ENCODE assay signal across 13 cellular contexts in genomic region chr18:48529796-48530195, GRCh38. TPM values are rescaled to one million over a fixed set of nuclear protein-coding genes. Genes with fewer than 3 reads are reported as not detected.
DNase-seq lines count a peak whose midpoint lies in the region; ATAC-seq, FAIRE-seq and TF ChIP-seq lines count a peak whose summit lies in the region.
"Had no signal": no experiment of that assay in that cellular context is flagged by ENCODE, and none has a peak within 500 bp of the region (broad histone marks: within the 10 kb centered on the region; RNA-seq: fewer than 3 reads in every experiment).

No MANE protein-coding gene starts in this region.

- TF ChIP-seq POLR2A in GM12892 (IDR thresholded peaks at IDR 0.05; ENCODE audit: low read depth, low read length), result no peak

- 53% methylated on average over 2 of the region's 2 CpGs for WGBS in right cardiac atrium

- no peaks in the 10 kb centered on the region for H3K9me3 ChIP-seq in right cardiac atrium (ENCODE audit: control insufficient read depth, low read length)

- intact Hi-C loops in right cardiac atrium (cut with DNase I), result loop anchor here in 2 of 4 donors (10.0 kb wide), 1 partner anchor 55 kb away; no protein-coding TSS in a partner anchor

- FAIRE-seq in GM12892 (lab: Jason Lieb, UNC), result no peak
- FAIRE-seq: K562 had no signal

- ATAC-seq in right cardiac atrium, result peak; percentile 50 to 78
- ATAC-seq: K562; naive thymus-derived CD8-positive, alpha-beta T cell; stimulated activated naive CD8-positive, alpha-beta T cell treated with anti-CD3 and anti-CD28 coated beads, Interleukin-15, Interleukin-2, amounts not matched to agents 100 U/mL and 50 U/mL, for 24 hours had no signal

- no peak overlapping the region for H3K4me3 ChIP-seq in right cardiac atrium (ENCODE audit: low read length)
- H3K4me3 ChIP-seq: K562 had no signal

- DNase-seq in ACHN (peak; percentile 90), HS-5 (ENCODE audit: low read depth) (peak; percentile 55), astrocyte of the hippocampus (ENCODE audit: low read depth, low spot score) (peak; percentile 89), right cardiac atrium (no peak), GM12892 (ENCODE audit: insufficient read length) (no peak), NCI-H526 treated with DMSO at 0.1 percent for 48 hours (lab: John Stamatoyannopoulos, UW) (no peak), HEK293T (ENCODE audit: extremely low spot score) (no peak), dermis blood vessel endothelial cell (no peak)
- DNase-seq: activated T-cell treated with anti-CD3 and anti-CD28 coated beads, Interleukin-2, amount 50 U/mL, for 24 hours; CD4-positive, CD25-positive, alpha-beta regulatory T cell; naive thymus-derived CD8-positive, alpha-beta T cell; stimulated activated naive CD8-positive, alpha-beta T cell treated with anti-CD3 and anti-CD28 coated beads, Interleukin-15, Interleukin-2, amounts not matched to agents 100 U/mL and 50 U/mL, for 24 hours had no signal

- no peaks in the 10 kb centered on the region for H3K4me1 ChIP-seq in right cardiac atrium (ENCODE audit: control insufficient read depth, insufficient read depth, low read length)

- POLR2A ChIA-PET in HEK293T (lab: Yijun Ruan, JAX), result no interaction called here

- H3K27me3 ChIP-seq in right cardiac atrium (ENCODE audit: control insufficient read depth, insufficient read depth), result no peaks in the 10 kb centered on the region

- no peak overlapping the region for H3K27ac ChIP-seq in right cardiac atrium (ENCODE audit: low read length)

- CTCF ChIA-PET in HEK293T (lab: Yijun Ruan, JAX), result no interaction called here

- in situ Hi-C loops in ACHN (cut with HindIII; ENCODE audit: low pct_ligation_motif_present, low pct_unique_long_range_greater_than_20kb, low sequenced_read_pairs), result no loop called here

TF ChIP-seq in HEK293T, 16 proteins besides CTCF, POLR2A, EP300 and RAD21:
- no peak for TF ChIP-seq NFRKB (IDR thresholded peaks at IDR 0.05)
- TF ChIP-seq TARDBP (IDR thresholded peaks at IDR 0.05), result no peak
- no peak for TF ChIP-seq ZNF384 (IDR thresholded peaks at IDR 0.05)
- no peak for TF ChIP-seq BHLHE40 (IDR thresholded peaks at IDR 0.05; ENCODE audit: borderline replicate concordance)
- no peak for TF ChIP-seq LEF1 (IDR thresholded peaks at IDR 0.05; ENCODE audit: borderline replicate concordance)
- no peak for TF ChIP-seq ELF4 (IDR thresholded peaks at IDR 0.05)
- no peak for TF ChIP-seq FOXK2 (IDR thresholded peaks at IDR 0.05)
- TF ChIP-seq L3MBTL2 (conservative IDR thresholded peaks at IDR 0.05), result no peak
- TF ChIP-seq SUZ12 (IDR thresholded peaks at IDR 0.05), result no peak
- TF ChIP-seq FOXA1 (IDR thresholded peaks at IDR 0.05), result no peak
- no peak for TF ChIP-seq CTBP1 (IDR thresholded peaks at IDR 0.05; ENCODE audit: borderline replicate concordance)
- no peak for TF ChIP-seq PKNOX1 (IDR thresholded peaks at IDR 0.05)
- TF ChIP-seq HDGF (IDR thresholded peaks at IDR 0.05; ENCODE audit: borderline replicate concordance), result no peak
- TF ChIP-seq FOXM1 (IDR thresholded peaks at IDR 0.05; ENCODE audit: borderline replicate concordance), result no peak
- TF ChIP-seq ARNT (IDR thresholded peaks at IDR 0.05), result no peak
- TF ChIP-seq SP1 (IDR thresholded peaks at IDR 0.05), result no peak

RNA-seq across cellular contexts. Expression of gene CTIF, which starts 9.0 kb away (rescaled TPM):
- 10 to 100 TPM; 41.0 to 78.2 (median 49.8) TPM for total RNA-seq in right cardiac atrium
- 42.3 TPM for polyA plus RNA-seq in right cardiac atrium
- polyA plus RNA-seq in GM12892 (2012; ENCODE audit: missing spikeins), result 4.1 TPM
- total RNA-seq in dermis blood vessel endothelial cell, result 18.0 and 22.6 TPM in 2 replicates

Comparison
In these comparisons a context has a peak if more than half of its experiments do, and no peak if none do; other contexts are left out.
1. DNase-seq: peak in ACHN (single experiment), HS-5 (single experiment) and astrocyte of the hippocampus (single experiment); none in right cardiac atrium (0 of 3), GM12892 (single experiment), NCI-H526 treated with DMSO at 0.1 percent for 48 hours (single experiment), HEK293T (single experiment) and dermis blood vessel endothelial cell (single experiment).